8 cellular contexts compared by ENCODE assay signal in the genomic region with DNA sequence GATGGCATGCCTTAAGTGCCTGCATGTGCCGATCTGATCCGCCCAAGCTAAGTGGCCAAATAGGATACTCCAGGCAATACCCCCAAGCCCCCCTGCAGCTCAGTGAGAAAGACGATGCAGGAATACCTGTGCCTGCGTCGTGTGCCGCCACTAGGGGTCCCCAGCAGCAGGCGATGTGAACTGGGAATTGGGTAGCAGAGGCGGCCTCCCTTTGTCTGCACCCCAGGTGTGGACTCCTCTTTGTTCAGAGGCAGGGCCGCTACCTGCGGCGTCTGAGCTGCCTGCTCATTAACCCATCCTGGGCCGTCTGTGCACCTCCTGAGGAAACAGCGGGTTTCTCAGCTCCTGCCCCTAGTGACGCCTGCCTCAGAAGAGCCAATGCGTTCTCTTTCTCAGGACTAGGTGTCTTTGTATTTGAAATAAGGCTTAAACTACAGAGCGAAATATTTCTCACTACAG. TPM values are rescaled to one million over a fixed set of nuclear protein-coding genes. Genes with fewer than 3 reads are reported as not detected.
DNase-seq lines count a peak whose midpoint lies in the region; ATAC-seq and TF ChIP-seq lines count a peak whose summit lies in the region.

No MANE protein-coding gene starts in this region.

- no peaks in the 10 kb centered on the region for H3K79me2 ChIP-seq in SU-DHL-6 (ENCODE audit: insufficient read depth, low read length)

- no peak overlapping the region for H3K27ac ChIP-seq in SU-DHL-6 (ENCODE audit: low read depth, low read length)

- no peaks in the 10 kb centered on the region for H4K20me1 ChIP-seq in SU-DHL-6 (ENCODE audit: low read depth, low read length)

- peaks cover 23% of the 10 kb centered on the region for H3K4me1 Mint-ChIP-seq in brain

- H3F3A ChIP-seq in SU-DHL-6 (ENCODE audit: insufficient read depth): no peaks in the 10 kb centered on the region

- no peaks in the 10 kb centered on the region for H3K36me3 ChIP-seq in SU-DHL-6 (ENCODE audit: low read length)

- H3K4me3 Mint-ChIP-seq in brain: peak overlapping the region; percentile 61 to 75 (median 70)

- no peak for ATAC-seq in HG03378 (IDR thresholded peaks at IDR 0.05; ENCODE audit: unreplicated experiment)

- no peaks in the 10 kb centered on the region for H3K9me2 ChIP-seq in SU-DHL-6 (replicated peaks; ENCODE audit: insufficient read depth, low read length)

- no peak for DNase-seq in AG09319 (ENCODE audit: extremely low read depth, low read depth)
- peak; percentile 23 for DNase-seq in GM19240 (ENCODE audit: insufficient read length, low spot score)
- DNase-seq in NCI-H1105 treated with DMSO at 0.1 percent for 48 hours (lab: John Stamatoyannopoulos, UW): peak; percentile 89
- peak; percentile 20 for DNase-seq in iris pigment epithelial cell (ENCODE audit: low read depth)
- DNase-seq in stimulated activated CD4-positive, alpha-beta T cell treated with anti-CD3 and anti-CD28 coated beads, Interleukin-2, amount 100 ng/mL, for 48 hours: peak; percentile 16 to 51

- no peak overlapping the region for H3K4me2 ChIP-seq in SU-DHL-6 (ENCODE audit: low read depth, low read length, poor library complexity, severe bottlenecking)

- peak; percentile 80 for TF ChIP-seq CTCF in AG09319 (IDR thresholded peaks at IDR 0.05; ENCODE audit: low read depth, low read length)
- peak; percentile 98 for TF ChIP-seq CTCF in SU-DHL-6 (IDR thresholded peaks at IDR 0.05; ENCODE audit: insufficient read depth, low read length, poor library complexity, severe bottlenecking)
- TF ChIP-seq CTCF in brain (conservative IDR thresholded peaks at IDR 0.05): peak; percentile 81 to 91

- peak overlapping the region in 3 of 5 experiments; percentile 42 to 93 (median 83) for H3K27ac Mint-ChIP-seq in brain

- no peaks in the 10 kb centered on the region for H3K9me3 ChIP-seq in SU-DHL-6 (ENCODE audit: insufficient read depth, low read length)

- H3K36me3 Mint-ChIP-seq in brain: no peaks in the 10 kb centered on the region

- no peak overlapping the region for H2AFZ ChIP-seq in SU-DHL-6 (ENCODE audit: low read depth, low read length, severe bottlenecking)

- no peaks in the 10 kb centered on the region for H3K27me3 ChIP-seq in SU-DHL-6 (ENCODE audit: low read length)

- H3K27me3 Mint-ChIP-seq in brain: peaks cover 28% of the 10 kb centered on the region

- no peak overlapping the region for H3K9ac ChIP-seq in SU-DHL-6 (ENCODE audit: low read length)

- peaks cover 0 to 3% (median 0%) of the 10 kb centered on the region in 5 experiments for H3K9me3 Mint-ChIP-seq in brain

- no peak overlapping the region for H3K4me3 ChIP-seq in SU-DHL-6 (ENCODE audit: insufficient read depth, low read length, poor library complexity, severe bottlenecking)

RNA-seq across cellular contexts. Expression of a gene that starts 4.8 kb away (rescaled TPM):
- polyA plus RNA-seq in brain (ENCODE audit: insufficient read depth, low read depth, low replicate concordance): 26.5 TPM

RNA-seq across cellular contexts. Expression of a gene that starts 43.4 kb away (rescaled TPM):
- 9.4 TPM for polyA plus RNA-seq in brain (ENCODE audit: insufficient read depth, low read depth, low replicate concordance)
